3 cellular contexts compared by ENCODE assay signal in genomic region chr13:44389003-44389666, GRCh38.
TF ChIP-seq lines count a peak whose summit lies in the region.

No MANE protein-coding gene starts in this region.

TF ChIP-seq in GM23338, 12 proteins besides CTCF, POLR2A, EP300 and RAD21:
- TF ChIP-seq EZH2 (IDR thresholded peaks at IDR 0.05; ENCODE audit: low read depth, unreplicated experiment) (no peak), POLR2AphosphoS5 (IDR thresholded peaks at IDR 0.05; ENCODE audit: low read depth) (no peak), STAT1 (IDR thresholded peaks at IDR 0.05; ENCODE audit: unreplicated experiment) (no peak)

TF ChIP-seq in K562, 482 proteins besides CTCF, POLR2A, EP300 and RAD21:
- TF ChIP-seq SLC30A9 (CRISPR knock-in tag; IDR thresholded peaks at IDR 0.05) (no peak), NR2C2 (CRISPR knock-in tag; IDR thresholded peaks at IDR 0.05) (no peak), NR2C2 (tag; IDR thresholded peaks at IDR 0.05) (no peak), ZNF277 (CRISPR knock-in tag; IDR thresholded peaks at IDR 0.05; ENCODE audit: borderline replicate concordance) (no peak), ZNF436 (CRISPR knock-in tag; IDR thresholded peaks at IDR 0.05) (no peak), SPI1 (IDR thresholded peaks at IDR 0.05; ENCODE audit: borderline replicate concordance, low read depth, low read length) (0 out of 2 replicates have a peak, but pooled peaks have one; percentile 16)
- TF ChIP-seq, protein P1, sequence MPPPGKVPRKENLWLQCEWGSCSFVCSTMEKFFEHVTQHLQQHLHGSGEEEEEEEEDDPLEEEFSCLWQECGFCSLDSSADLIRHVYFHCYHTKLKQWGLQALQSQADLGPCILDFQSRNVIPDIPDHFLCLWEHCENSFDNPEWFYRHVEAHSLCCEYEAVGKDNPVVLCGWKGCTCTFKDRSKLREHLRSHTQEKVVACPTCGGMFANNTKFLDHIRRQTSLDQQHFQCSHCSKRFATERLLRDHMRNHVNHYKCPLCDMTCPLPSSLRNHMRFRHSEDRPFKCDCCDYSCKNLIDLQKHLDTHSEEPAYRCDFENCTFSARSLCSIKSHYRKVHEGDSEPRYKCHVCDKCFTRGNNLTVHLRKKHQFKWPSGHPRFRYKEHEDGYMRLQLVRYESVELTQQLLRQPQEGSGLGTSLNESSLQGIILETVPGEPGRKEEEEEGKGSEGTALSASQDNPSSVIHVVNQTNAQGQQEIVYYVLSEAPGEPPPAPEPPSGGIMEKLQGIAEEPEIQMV (tag; conservative IDR thresholded peaks at IDR 0.05; ENCODE audit: low read depth), result no peak

TF ChIP-seq in neural cell, 6 proteins besides CTCF, POLR2A, EP300 and RAD21:
- TF ChIP-seq TAF1 (IDR thresholded peaks at IDR 0.05; ENCODE audit: low read depth), result no peak
- TF ChIP-seq, protein P2, sequence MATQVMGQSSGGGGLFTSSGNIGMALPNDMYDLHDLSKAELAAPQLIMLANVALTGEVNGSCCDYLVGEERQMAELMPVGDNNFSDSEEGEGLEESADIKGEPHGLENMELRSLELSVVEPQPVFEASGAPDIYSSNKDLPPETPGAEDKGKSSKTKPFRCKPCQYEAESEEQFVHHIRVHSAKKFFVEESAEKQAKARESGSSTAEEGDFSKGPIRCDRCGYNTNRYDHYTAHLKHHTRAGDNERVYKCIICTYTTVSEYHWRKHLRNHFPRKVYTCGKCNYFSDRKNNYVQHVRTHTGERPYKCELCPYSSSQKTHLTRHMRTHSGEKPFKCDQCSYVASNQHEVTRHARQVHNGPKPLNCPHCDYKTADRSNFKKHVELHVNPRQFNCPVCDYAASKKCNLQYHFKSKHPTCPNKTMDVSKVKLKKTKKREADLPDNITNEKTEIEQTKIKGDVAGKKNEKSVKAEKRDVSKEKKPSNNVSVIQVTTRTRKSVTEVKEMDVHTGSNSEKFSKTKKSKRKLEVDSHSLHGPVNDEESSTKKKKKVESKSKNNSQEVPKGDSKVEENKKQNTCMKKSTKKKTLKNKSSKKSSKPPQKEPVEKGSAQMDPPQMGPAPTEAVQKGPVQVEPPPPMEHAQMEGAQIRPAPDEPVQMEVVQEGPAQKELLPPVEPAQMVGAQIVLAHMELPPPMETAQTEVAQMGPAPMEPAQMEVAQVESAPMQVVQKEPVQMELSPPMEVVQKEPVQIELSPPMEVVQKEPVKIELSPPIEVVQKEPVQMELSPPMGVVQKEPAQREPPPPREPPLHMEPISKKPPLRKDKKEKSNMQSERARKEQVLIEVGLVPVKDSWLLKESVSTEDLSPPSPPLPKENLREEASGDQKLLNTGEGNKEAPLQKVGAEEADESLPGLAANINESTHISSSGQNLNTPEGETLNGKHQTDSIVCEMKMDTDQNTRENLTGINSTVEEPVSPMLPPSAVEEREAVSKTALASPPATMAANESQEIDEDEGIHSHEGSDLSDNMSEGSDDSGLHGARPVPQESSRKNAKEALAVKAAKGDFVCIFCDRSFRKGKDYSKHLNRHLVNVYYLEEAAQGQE (IDR thresholded peaks at IDR 0.05; ENCODE audit: borderline replicate concordance), result no peak
